Comparison of ENCODE assay signal across 14 cellular contexts in the genomic region with DNA sequence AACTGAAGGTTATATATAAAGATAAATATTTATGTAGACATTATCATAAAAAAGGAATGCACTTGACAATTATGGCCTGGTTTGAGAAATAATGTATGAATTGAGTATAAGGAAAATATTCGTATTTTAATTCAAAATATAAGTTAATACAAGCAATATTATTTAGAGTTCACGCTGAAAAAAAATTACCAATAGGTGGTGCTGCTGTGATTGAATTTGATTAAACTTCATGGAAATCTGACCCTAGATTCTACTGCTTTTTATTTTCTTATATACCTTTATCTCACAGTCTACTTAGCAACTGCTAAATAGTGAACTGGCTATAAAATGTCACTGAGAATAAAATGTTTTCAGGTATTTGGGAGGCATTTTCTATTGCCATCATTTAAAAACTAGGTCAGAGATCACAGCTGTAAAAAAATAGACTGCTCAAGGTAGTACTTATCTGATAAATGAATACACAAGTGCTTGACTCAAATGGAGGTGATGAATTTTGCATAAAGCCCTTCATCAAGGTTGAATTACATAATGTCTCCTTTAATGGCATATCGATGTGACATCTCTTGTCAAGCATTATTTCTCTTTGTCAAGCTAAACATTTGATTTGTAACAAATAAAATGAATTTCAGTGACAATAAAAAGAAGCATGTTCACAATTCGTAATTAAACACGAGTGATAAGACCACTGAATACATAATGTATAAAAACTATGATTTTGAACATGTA.
DNase-seq lines count a peak whose midpoint lies in the region; ATAC-seq, FAIRE-seq and TF ChIP-seq lines count a peak whose summit lies in the region.
"Had no signal": no experiment of that assay in that cellular context is flagged by ENCODE, and none has a peak within 500 bp of the region (broad histone marks: within the 10 kb centered on the region; RNA-seq: fewer than 3 reads in every experiment).

No MANE protein-coding gene starts in this region.

- H3K27ac ChIP-seq in liver (ENCODE audit: low read depth in 1 of 2, low read length in 2 of 2): no peak overlapping the region
- H3K27ac ChIP-seq in HepG2 (ENCODE audit: extremely low read length, insufficient read depth, low read length): no peak overlapping the region
- H3K27ac ChIP-seq in PC-9: no peak overlapping the region
- H3K27ac ChIP-seq in Karpas-422 (ENCODE audit: low read length): no peak overlapping the region

- H3K36me3 ChIP-seq in liver (ENCODE audit: control insufficient read depth in 4 of 4, insufficient read depth in 3 of 4, low read depth in 1 of 4, low read length in 3 of 4) (no peaks in the 10 kb centered on the region), HepG2 (replicated peaks in 1 of 2; ENCODE audit: control insufficient read depth in 1 of 2, insufficient read depth in 2 of 2, low read length in 2 of 2) (no peaks in the 10 kb centered on the region), PC-9 (ENCODE audit: low read depth) (no peaks in the 10 kb centered on the region), H7 (replicated peaks; ENCODE audit: control insufficient read depth, insufficient read depth, low read length) (no peaks in the 10 kb centered on the region), Karpas-422 (ENCODE audit: insufficient read depth, low read length) (no peaks in the 10 kb centered on the region)

- no peak for TF ChIP-seq POLR2A in HepG2 (IDR thresholded peaks at IDR 0.05; ENCODE audit: insufficient read depth in 1 of 2, low read depth in 2 of 2, low read length in 2 of 2)

- H3K4me1 Mint-ChIP-seq in type B pancreatic cell (ENCODE audit: unreplicated experiment): no peaks in the 10 kb centered on the region
- H3K4me1 Mint-ChIP-seq: CD4-positive, CD25-positive, alpha-beta regulatory T cell; immature natural killer cell had no signal

- no peaks in the 10 kb centered on the region for H3K27me3 ChIP-seq in liver (ENCODE audit: control insufficient read depth in 4 of 4, insufficient read depth in 4 of 4, low read length in 3 of 4)
- H3K27me3 ChIP-seq in HepG2 (ENCODE audit: control insufficient read depth in 1 of 2, insufficient read depth in 2 of 2, low read length in 2 of 2): no peaks in the 10 kb centered on the region
- no peaks in the 10 kb centered on the region for H3K27me3 ChIP-seq in PC-9 (ENCODE audit: insufficient read depth, low read depth)
- no peaks in the 10 kb centered on the region for H3K27me3 ChIP-seq in H7 (ENCODE audit: control insufficient read depth, insufficient read depth, low read length)
- no peaks in the 10 kb centered on the region for H3K27me3 ChIP-seq in Karpas-422 (ENCODE audit: low read length)

- no peak overlapping the region for H2AFZ ChIP-seq in HepG2 (ENCODE audit: low read length)
- H2AFZ ChIP-seq in PC-9: no peak overlapping the region
- no peak overlapping the region for H2AFZ ChIP-seq in Karpas-422 (ENCODE audit: low read length)

- H3K36me3 Mint-ChIP-seq in type B pancreatic cell: no peaks in the 10 kb centered on the region
- H3K36me3 Mint-ChIP-seq: CD4-positive, CD25-positive, alpha-beta regulatory T cell; immature natural killer cell had no signal

- FAIRE-seq in HepG2 (lab: Jason Lieb, UNC): no peak
- FAIRE-seq: TTC549 had no signal

- CTCF ChIA-PET in HepG2 (lab: Yijun Ruan, JAX; ENCODE audit: low intra/inter-chr PET ratio, low total read pairs): no interaction called here
- CTCF ChIA-PET in PC-9 (lab: Charles Lee): no interaction called here

- in situ Hi-C loops in HepG2 (cut with HindIII; ENCODE audit: extremely low pct_ligation_motif_present, low pct_unique_long_range_greater_than_20kb): no loop called here

- TF ChIP-seq CTCF in liver (IDR thresholded peaks at IDR 0.05; ENCODE audit: low read depth, low read length, missing input control): peak; percentile 35
- TF ChIP-seq CTCF in HepG2 (CRISPR knock-in tag; IDR thresholded peaks at IDR 0.05): no peak
- TF ChIP-seq CTCF in PC-9 (conservative IDR thresholded peaks at IDR 0.05): peak; percentile 42; the same call in 1 of the 2 replicates
- TF ChIP-seq CTCF in epithelial cell of proximal tubule (conservative IDR thresholded peaks at IDR 0.05; ENCODE audit: low read depth, low read length): peak; percentile 34
- peak; percentile 52 for TF ChIP-seq CTCF in type B pancreatic cell (conservative IDR thresholded peaks at IDR 0.05)

- no peak overlapping the region for H3K9ac ChIP-seq in liver (ENCODE audit: low read depth in 1 of 2, low read length in 2 of 2)
- H3K9ac ChIP-seq in HepG2 (ENCODE audit: insufficient read depth, low read depth, low read length): no peak overlapping the region
- no peak overlapping the region for H3K9ac ChIP-seq in Karpas-422 (ENCODE audit: low read length)

- WGBS in liver: 43% methylated on average over 5 of the region's 5 CpGs
- 3% methylated on average over 5 of the region's 5 CpGs for WGBS in HepG2 (ENCODE audit: low lambda C conversion rate)

- H3K9me3 ChIP-seq in liver (ENCODE audit: control insufficient read depth in 4 of 4, low read length in 3 of 4): no peaks in the 10 kb centered on the region
- H3K9me3 ChIP-seq in HepG2 (ENCODE audit: low read length): peaks cover 23% of the 10 kb centered on the region
- no peaks in the 10 kb centered on the region for H3K9me3 ChIP-seq in PC-9 (ENCODE audit: insufficient read depth, low read depth)
- H3K9me3 ChIP-seq in Karpas-422 (ENCODE audit: low read length): peaks cover 21% of the 10 kb centered on the region

- no peak for ATAC-seq in HepG2

- no peaks in the 10 kb centered on the region for H3F3A ChIP-seq in PC-9 (ENCODE audit: insufficient read depth, low read depth)

- H3K4me3 ChIP-seq in liver (ENCODE audit: low read depth in 1 of 3, low read length in 3 of 3) (no peak overlapping the region), HepG2 (replicated peaks in 1 of 3; ENCODE audit: insufficient read depth in 1 of 3, low read depth in 2 of 3, low read length in 3 of 3) (no peak overlapping the region), PC-9 (no peak overlapping the region), epithelial cell of proximal tubule (ENCODE audit: low read depth, low read length) (no peak overlapping the region), H7 (ENCODE audit: insufficient read depth, low read depth, low read length) (no peak overlapping the region), Karpas-422 (ENCODE audit: low read length) (no peak overlapping the region)

- TF ChIP-seq RAD21 in liver (IDR thresholded peaks at IDR 0.05) (peak; percentile 26 to 73), HepG2 (CRISPR knock-in tag; IDR thresholded peaks at IDR 0.05) (no peak)

- H3K27ac Mint-ChIP-seq in type B pancreatic cell: no peak overlapping the region
- H3K27ac Mint-ChIP-seq: activated T-helper 1 cell treated with anti-CD3 and anti-CD28 coated beads, Interleukin-12 subunit alpha, Interleukin-12 subunit beta, Interleukin-2, Interleukin-4 antibody, amounts not matched to agents 30 ng/mL and 10 ng/mL and 1 ng/mL, durations not matched to agents 14 hours and 24 hours and 36 hours; CD4-positive, CD25-positive, alpha-beta regulatory T cell; immature natural killer cell had no signal

- no peaks in the 10 kb centered on the region for H3K27me3 Mint-ChIP-seq in type B pancreatic cell
- H3K27me3 Mint-ChIP-seq: CD4-positive, CD25-positive, alpha-beta regulatory T cell had no signal

- no peak overlapping the region for H3K4me2 ChIP-seq in HepG2 (ENCODE audit: low read depth, low read length)
- H3K4me2 ChIP-seq in PC-9: no peak overlapping the region
- no peak overlapping the region for H3K4me2 ChIP-seq in Karpas-422 (ENCODE audit: low read depth, low read length, poor library complexity, severe bottlenecking)

- H3K4me3 Mint-ChIP-seq in type B pancreatic cell: no peak overlapping the region
- H3K4me3 Mint-ChIP-seq: activated T-helper 1 cell treated with anti-CD3 and anti-CD28 coated beads, Interleukin-12 subunit alpha, Interleukin-12 subunit beta, Interleukin-2, Interleukin-4 antibody, amounts not matched to agents 30 ng/mL and 10 ng/mL and 1 ng/mL, durations not matched to agents 14 hours and 24 hours and 36 hours; CD4-positive, CD25-positive, alpha-beta regulatory T cell; immature natural killer cell had no signal

- intact Hi-C loops in HepG2 (cut with micrococcal nuclease; ENCODE audit: unreplicated experiment) (no loop called here), PC-9 (cut with micrococcal nuclease; ENCODE audit: unreplicated experiment) (no loop called here)

- DNase-seq in HepG2 (ENCODE audit: low spot score) (no peak), PC-9 (no peak), epithelial cell of proximal tubule (ENCODE audit: low read depth) (no peak), type B pancreatic cell (ENCODE audit: extremely low spot score, unreplicated experiment) (no peak), NCI-H2196 (lab: John Stamatoyannopoulos, UW; ENCODE audit: unreplicated experiment) (no peak), H7 (no peak), Karpas-422 (no peak)
- DNase-seq: CD4-positive, CD25-positive, alpha-beta regulatory T cell; effector CD4-positive, alpha-beta T cell; immature natural killer cell; stimulated activated CD4-positive, alpha-beta T cell treated with anti-CD3 and anti-CD28 coated beads, Interleukin-2, amount 100 ng/mL, for 24 hours had no signal

- H3K79me2 ChIP-seq in HepG2 (ENCODE audit: insufficient read depth, low read length) (no peaks in the 10 kb centered on the region), PC-9 (ENCODE audit: low read depth) (no peaks in the 10 kb centered on the region), Karpas-422 (ENCODE audit: low read length) (no peaks in the 10 kb centered on the region)

- H3K9me2 ChIP-seq in PC-9 (ENCODE audit: insufficient read depth): no peaks in the 10 kb centered on the region
- no peaks in the 10 kb centered on the region for H3K9me2 ChIP-seq in Karpas-422 (replicated peaks; ENCODE audit: insufficient read depth, low read length)

- no peaks in the 10 kb centered on the region for H4K20me1 ChIP-seq in HepG2 (ENCODE audit: insufficient read depth, low read length)
- no peaks in the 10 kb centered on the region for H4K20me1 ChIP-seq in PC-9 (ENCODE audit: insufficient read depth)
- no peaks in the 10 kb centered on the region for H4K20me1 ChIP-seq in Karpas-422 (ENCODE audit: insufficient read depth, low read depth, low read length)

- TF ChIP-seq EP300 in HepG2 (IDR thresholded peaks at IDR 0.05; ENCODE audit: low read depth in 2 of 2, low read length in 2 of 2) (no peak), HepG2 (CRISPR knock-in tag; IDR thresholded peaks at IDR 0.05; ENCODE audit: borderline replicate concordance) (no peak)

- no peaks in the 10 kb centered on the region for H3K9me3 Mint-ChIP-seq in type B pancreatic cell
- H3K9me3 Mint-ChIP-seq: activated T-helper 1 cell treated with anti-CD3 and anti-CD28 coated beads, Interleukin-12 subunit alpha, Interleukin-12 subunit beta, Interleukin-2, Interleukin-4 antibody, amounts not matched to agents 30 ng/mL and 10 ng/mL and 1 ng/mL, durations not matched to agents 14 hours and 24 hours and 36 hours had no signal

- H3K4me1 ChIP-seq in liver (ENCODE audit: control insufficient read depth in 4 of 4, insufficient read depth in 4 of 4, low read length in 3 of 4): no peaks in the 10 kb centered on the region
- no peaks in the 10 kb centered on the region for H3K4me1 ChIP-seq in HepG2 (ENCODE audit: insufficient read depth, low read length)
- no peaks in the 10 kb centered on the region for H3K4me1 ChIP-seq in PC-9 (replicated peaks; ENCODE audit: insufficient read depth)
- no peaks in the 10 kb centered on the region for H3K4me1 ChIP-seq in Karpas-422 (ENCODE audit: low read length)

- POLR2A ChIA-PET in HepG2 (lab: Yijun Ruan, JAX) (no interaction called here), PC-9 (lab: Charles Lee; ENCODE audit: unreplicated experiment) (no interaction called here)

- BruUV-seq in HepG2 (replicated peaks; lab: Mats Ljungman, UMichigan) (no TSS peak), PC-9 (replicated peaks; lab: Mats Ljungman, UMichigan) (no TSS peak)
